Comparison of ENCODE assay signal across 24 cellular contexts in the genomic region with DNA sequence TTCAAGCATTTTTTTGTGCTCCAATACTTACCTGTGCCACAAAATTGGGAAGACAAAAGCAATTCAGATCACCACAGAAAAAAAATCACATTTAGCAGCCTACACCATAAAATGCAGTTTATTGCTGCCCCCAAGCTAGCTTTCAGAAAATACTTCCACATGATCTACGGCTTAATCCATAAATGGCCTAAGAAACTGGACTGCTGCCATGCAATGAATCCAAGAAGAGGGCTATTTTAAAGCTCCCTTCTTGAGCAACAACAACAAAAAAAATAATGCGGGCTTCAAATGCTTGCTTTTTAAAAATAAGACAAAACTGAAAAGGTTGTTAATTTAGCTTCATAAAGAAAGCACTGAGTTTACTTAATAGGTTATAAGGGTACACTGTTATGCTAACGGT.
"Had no signal": no experiment of that assay in that cellular context is flagged by ENCODE, and none has a peak within 500 bp of the region (broad histone marks: within the 10 kb centered on the region; RNA-seq: fewer than 3 reads in every experiment).

No MANE protein-coding gene starts in this region.

- H3K4me1 ChIP-seq: body of pancreas, gastroesophageal sphincter, heart left ventricle, pancreas, tibial artery had no signal

- H3K4me3 Mint-ChIP-seq: activated CD4-positive, alpha-beta T cell treated with anti-CD3 and anti-CD28 coated beads, Interleukin-2, amount 10 ng/mL, durations not matched to agents 24 days and 14 days; activated CD8-positive, alpha-beta T cell treated with anti-CD3 and anti-CD28 coated beads for 36 hours; activated naive CD8-positive, alpha-beta T cell treated with anti-CD3 and anti-CD28 coated beads for 36 hours; activated T-helper 17 cell treated with anti-CD3 and anti-CD28 coated beads, Interleukin-2, amount 50 U/mL, for 72 hours; naive thymus-derived CD4-positive, alpha-beta T cell had no signal

- H3K27ac ChIP-seq: body of pancreas, gastroesophageal sphincter, heart left ventricle, neutrophil, pancreas, sigmoid colon, tibial artery had no signal

- ATAC-seq: activated CD8-positive, alpha-beta T cell treated with anti-CD3 and anti-CD28 coated beads for 36 hours; activated T-helper 17 cell treated with anti-CD3 and anti-CD28 coated beads, Interleukin-2, amount 50 U/mL, for 72 hours; body of pancreas; gastroesophageal sphincter; heart left ventricle; mucosa of descending colon; naive thymus-derived CD4-positive, alpha-beta T cell; pancreas had no signal

- H3K36me3 ChIP-seq: gastroesophageal sphincter, heart left ventricle, neutrophil, pancreas, sigmoid colon, tibial artery had no signal

- H3K9me3 ChIP-seq: body of pancreas, gastroesophageal sphincter, heart left ventricle, mucosa of descending colon, neutrophil, pancreas, sigmoid colon, tibial artery had no signal

- H3K4me3 ChIP-seq: body of pancreas, gastroesophageal sphincter, heart left ventricle, mucosa of descending colon, pancreas, sigmoid colon, tibial artery had no signal

- H3K36me3 Mint-ChIP-seq: activated naive CD8-positive, alpha-beta T cell treated with anti-CD3 and anti-CD28 coated beads for 36 hours had no signal

- DNase-seq: activated CD4-positive, alpha-beta T cell treated with anti-CD3 and anti-CD28 coated beads, Interleukin-2, amount 10 ng/mL, durations not matched to agents 24 days and 14 days; activated CD4-positive, CD25-positive, alpha-beta regulatory T cell; activated CD8-positive, alpha-beta T cell treated with anti-CD3 and anti-CD28 coated beads for 36 hours; activated naive CD4-positive, alpha-beta T cell; activated naive CD8-positive, alpha-beta T cell treated with anti-CD3 and anti-CD28 coated beads for 36 hours; activated T-cell treated with anti-CD3 and anti-CD28 coated beads, Interleukin-2, amount 50 U/mL, for 1 hour; amygdala; body of pancreas; central memory CD4-positive, alpha-beta T cell; erythroblast; heart left ventricle; mesenchymal stem cell; mucosa of descending colon; naive thymus-derived CD4-positive, alpha-beta T cell; pancreas; sigmoid colon; stimulated activated CD4-positive, alpha-beta T cell treated with anti-CD3 and anti-CD28 coated beads, Interleukin-1b, Interleukin-23, amount 100 ng/mL, for 48 hours; stimulated activated CD8-positive, alpha-beta memory T cell treated with anti-CD3 and anti-CD28 coated beads, Interleukin-4, amount 100 ng/mL, for 48 hours; stimulated activated naive CD4-positive, alpha-beta T cell; T1000; tibial artery had no signal

- H3K4me1 Mint-ChIP-seq: activated CD4-positive, alpha-beta T cell treated with anti-CD3 and anti-CD28 coated beads, Interleukin-2, amount 10 ng/mL, durations not matched to agents 24 days and 14 days; activated naive CD8-positive, alpha-beta T cell treated with anti-CD3 and anti-CD28 coated beads for 36 hours; activated T-helper 17 cell treated with anti-CD3 and anti-CD28 coated beads, Interleukin-2, amount 50 U/mL, for 72 hours; naive thymus-derived CD4-positive, alpha-beta T cell had no signal

- H3K9me3 Mint-ChIP-seq: activated CD4-positive, alpha-beta T cell treated with anti-CD3 and anti-CD28 coated beads, Interleukin-2, amount 10 ng/mL, durations not matched to agents 24 days and 14 days; activated naive CD8-positive, alpha-beta T cell treated with anti-CD3 and anti-CD28 coated beads for 36 hours had no signal

- H3K27me3 ChIP-seq: body of pancreas, gastroesophageal sphincter, heart left ventricle, neutrophil, pancreas, sigmoid colon, tibial artery had no signal

- H3K27me3 Mint-ChIP-seq: activated CD4-positive, alpha-beta T cell treated with anti-CD3 and anti-CD28 coated beads, Interleukin-2, amount 10 ng/mL, durations not matched to agents 24 days and 14 days; activated CD8-positive, alpha-beta T cell treated with anti-CD3 and anti-CD28 coated beads for 36 hours; activated naive CD8-positive, alpha-beta T cell treated with anti-CD3 and anti-CD28 coated beads for 36 hours; activated T-helper 17 cell treated with anti-CD3 and anti-CD28 coated beads, Interleukin-2, amount 50 U/mL, for 72 hours; naive thymus-derived CD4-positive, alpha-beta T cell had no signal

- H3K27ac Mint-ChIP-seq: activated CD4-positive, alpha-beta T cell treated with anti-CD3 and anti-CD28 coated beads, Interleukin-2, amount 10 ng/mL, durations not matched to agents 24 days and 14 days; activated CD8-positive, alpha-beta T cell treated with anti-CD3 and anti-CD28 coated beads for 36 hours; activated naive CD8-positive, alpha-beta T cell treated with anti-CD3 and anti-CD28 coated beads for 36 hours; activated T-helper 17 cell treated with anti-CD3 and anti-CD28 coated beads, Interleukin-2, amount 50 U/mL, for 72 hours; naive thymus-derived CD4-positive, alpha-beta T cell had no signal
